ENCODE assay signal across 26 cellular contexts in the genomic region with DNA sequence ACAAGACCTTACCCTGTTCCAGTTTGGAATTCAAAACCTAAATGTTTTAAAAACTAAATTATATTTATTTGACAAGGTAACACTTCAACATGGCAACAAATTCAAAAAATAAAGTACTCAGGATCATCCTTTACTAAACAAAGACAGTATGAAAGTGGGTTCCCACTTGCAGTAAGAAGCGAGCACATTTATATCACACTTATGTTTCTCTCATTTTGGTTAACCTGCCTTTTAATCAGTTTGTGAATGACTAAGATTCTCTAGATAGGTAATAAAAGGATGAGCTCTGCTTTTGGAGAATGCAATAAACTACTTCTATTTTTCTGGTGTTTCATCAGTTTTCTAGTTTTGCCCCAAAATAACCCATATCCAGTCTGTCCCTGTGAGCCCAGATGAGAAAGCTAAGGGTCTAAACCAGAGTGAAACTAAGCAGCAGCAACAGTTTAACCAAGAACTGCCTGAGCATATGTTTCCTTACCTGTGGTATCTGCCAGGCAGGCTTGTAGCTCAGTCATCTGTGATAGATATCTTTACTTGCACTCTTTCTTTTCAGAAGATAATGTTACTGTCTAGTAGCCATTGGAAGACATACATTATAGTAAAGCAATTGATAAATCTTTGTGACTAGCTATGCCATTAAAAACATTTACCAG.
"Had no signal": no experiment of that assay in that cellular context is flagged by ENCODE, and none has a peak within 500 bp of the region (broad histone marks: within the 10 kb centered on the region; RNA-seq: fewer than 3 reads in every experiment).

No MANE protein-coding gene starts in this region.

- H3K4me3 Mint-ChIP-seq: dendritic cell treated with granulocyte-macrophage colony-stimulating factor and Interleukin-4, amounts not matched to agents 40 ng/mL and 50 ng/mL, for 4 days; effector memory CD8-positive, alpha-beta T cell; nephron; type B pancreatic cell had no signal

- DNase-seq: effector memory CD8-positive, alpha-beta T cell; esophagus squamous epithelium; foreskin fibroblast; glutamatergic neuron; kidney; left cardiac atrium; left ventricle myocardium superior; mesenchymal stem cell; midbrain; occipital lobe; pancreas; retina; sigmoid colon; stimulated activated CD4-positive, alpha-beta T cell treated with anti-CD3 and anti-CD28 coated beads, Interleukin-2, amount 100 ng/mL, for 24 hours; stimulated activated CD4-positive, alpha-beta T cell treated with anti-CD3 and anti-CD28 coated beads, Interleukin-4, amount 100 ng/mL, for 4 hours; stimulated activated naive CD4-positive, alpha-beta T cell; thyroid gland had no signal

- H3K4me1 ChIP-seq: esophagus squamous epithelium, pancreas, prostate gland, sigmoid colon, suprapubic skin had no signal

- H3K4me3 ChIP-seq: esophagus squamous epithelium, gastroesophageal sphincter, lung, pancreas, prostate gland, sigmoid colon, skin epidermis, suprapubic skin, thyroid gland had no signal

- H3K36me3 ChIP-seq: gastroesophageal sphincter, pancreas, prostate gland, sigmoid colon, thyroid gland had no signal

- H3K27ac ChIP-seq: epithelial cell of prostate, esophagus squamous epithelium, gastroesophageal sphincter, pancreas, prostate gland, sigmoid colon, skin epidermis, suprapubic skin, thyroid gland had no signal

- H3K27ac Mint-ChIP-seq: dendritic cell treated with granulocyte-macrophage colony-stimulating factor and Interleukin-4, amounts not matched to agents 40 ng/mL and 50 ng/mL, for 4 days; nephron; type B pancreatic cell had no signal

- H3K27me3 Mint-ChIP-seq: dendritic cell treated with granulocyte-macrophage colony-stimulating factor and Interleukin-4, amounts not matched to agents 40 ng/mL and 50 ng/mL, for 4 days; type B pancreatic cell had no signal

- ATAC-seq: effector memory CD8-positive, alpha-beta T cell; gastroesophageal sphincter; left cardiac atrium had no signal

- H3K4me1 Mint-ChIP-seq: nephron had no signal

- H3K9me3 Mint-ChIP-seq: dendritic cell treated with granulocyte-macrophage colony-stimulating factor and Interleukin-4, amounts not matched to agents 40 ng/mL and 50 ng/mL, for 4 days; effector memory CD8-positive, alpha-beta T cell had no signal

- H3K9me3 ChIP-seq: esophagus squamous epithelium, pancreas, prostate gland, thyroid gland had no signal

- H3K27me3 ChIP-seq: esophagus squamous epithelium, gastroesophageal sphincter, pancreas, sigmoid colon, suprapubic skin, thyroid gland had no signal
